Comparison of ENCODE assay signal across 8 cellular contexts in the genomic region with DNA sequence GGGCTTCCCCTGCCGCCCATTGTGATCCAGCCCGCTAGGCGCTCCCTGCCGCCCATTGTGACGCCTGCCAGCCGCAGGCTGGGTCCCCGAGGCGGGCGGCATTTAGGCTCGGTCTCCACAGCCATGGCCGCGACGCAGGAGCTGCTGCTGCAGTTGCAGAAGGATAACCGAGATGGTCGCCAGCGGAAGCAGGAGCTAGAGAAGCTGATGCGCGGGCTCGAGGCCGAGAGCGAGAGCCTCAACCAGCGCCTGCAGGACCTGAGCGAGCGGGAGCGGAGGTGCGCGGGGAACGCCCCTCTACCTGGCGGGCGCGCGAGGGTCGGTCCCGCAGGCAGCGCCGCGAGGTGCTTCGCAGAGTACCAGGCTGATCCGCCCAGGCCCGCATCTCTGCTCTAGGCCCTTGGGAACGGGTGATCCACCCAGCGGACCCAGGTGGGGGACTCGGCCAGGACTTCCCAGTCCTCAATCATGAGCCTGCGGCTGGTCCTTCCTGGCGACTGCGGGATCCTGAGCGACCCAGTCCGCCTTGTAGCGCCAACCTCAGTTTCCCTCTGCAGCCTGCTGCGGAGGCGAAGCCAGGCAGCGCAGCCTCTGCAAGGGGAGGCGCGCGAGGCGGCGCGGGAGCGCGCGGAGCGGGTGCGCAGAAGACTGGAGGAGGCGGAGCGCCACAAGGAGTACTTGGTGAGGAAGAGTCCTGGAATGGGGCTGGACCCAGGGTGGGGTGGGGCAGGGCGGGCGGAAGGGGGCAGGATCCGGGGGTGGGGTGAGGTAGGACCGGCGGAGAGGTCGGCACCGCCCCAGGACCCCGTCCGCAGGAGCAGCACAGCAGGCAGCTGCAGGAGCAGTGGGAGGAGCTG. TPM values are rescaled to one million over a fixed set of nuclear protein-coding genes. Genes with fewer than 3 reads are reported as not detected.
DNase-seq lines count a peak whose midpoint lies in the region; ATAC-seq and TF ChIP-seq lines count a peak whose summit lies in the region.
"Not testable (repeated sequence)": the region's sequence is repeated elsewhere in the genome, so short reads cannot be mapped to it uniquely, and the experiment has no call there.

TMEM191C (plus strand) TSS at position 51 of the 857 bp plus-strand sequence; CDS start at position 124, 73 bp downstream.

- H3K27ac ChIP-seq in neuronal stem cell (replicated peaks; ENCODE audit: low read length), result not testable (repeated sequence)
- peak within 1 kb of the TSS in 1 of 2 donors; percentile 55 for H3K27ac ChIP-seq in tibial artery

- not testable (repeated sequence) for H3K4ac ChIP-seq in neuronal stem cell (ENCODE audit: low read length)

- not testable (repeated sequence) for BruUV-seq in Calu3 (replicated peaks; lab: Mats Ljungman, UMichigan)

- POLR2A ChIA-PET in activated CD4-positive, alpha-beta memory T cell treated with anti-CD3 and anti-CD28 coated beads for 36 hours (lab: Charles Lee), result not testable (repeated sequence)

- H3K36me3 ChIP-seq in neuronal stem cell (replicated peaks in 1 of 2; ENCODE audit: control insufficient read depth in 2 of 2, insufficient read depth in 2 of 2, low read length in 2 of 2); tibial artery: not testable (repeated sequence)

- not testable (repeated sequence) for H2BK12ac ChIP-seq in neuronal stem cell (ENCODE audit: low read length)

- not testable (repeated sequence) for H3K18ac ChIP-seq in neuronal stem cell (ENCODE audit: low read length)

- H3K36me3 Mint-ChIP-seq in Calu3 (ENCODE audit: insufficient read depth, unreplicated experiment); activated CD4-positive, alpha-beta memory T cell treated with anti-CD3 and anti-CD28 coated beads for 36 hours; chondrocyte (ENCODE audit: low read depth): not testable (repeated sequence)

- H3K9ac ChIP-seq in neuronal stem cell (ENCODE audit: low read depth, low read length, poor library complexity), result not testable (repeated sequence)

- DNase-seq in Calu3; activated CD4-positive, alpha-beta memory T cell treated with anti-CD3 and anti-CD28 coated beads for 36 hours; chondrocyte (ENCODE audit: low spot score); left ventricle myocardium superior; neuronal stem cell (ENCODE audit: low spot score); tibial artery: not testable (repeated sequence)

- H3K4me2 ChIP-seq in neuronal stem cell (ENCODE audit: insufficient read depth, low read length, poor library complexity, severe bottlenecking), result peak within 1 kb of the TSS; percentile 11

- H3K4me1 ChIP-seq in neuronal stem cell (ENCODE audit: control insufficient read depth in 2 of 2, insufficient read depth in 1 of 2, low read depth in 1 of 2, low read length in 2 of 2); tibial artery: not testable (repeated sequence)

- H2AK5ac ChIP-seq in neuronal stem cell (ENCODE audit: low read depth, low read length), result not testable (repeated sequence)

- H2AFZ ChIP-seq in neuronal stem cell (ENCODE audit: low read length), result not testable (repeated sequence)

- H3K27me3 ChIP-seq in neuronal stem cell (ENCODE audit: control insufficient read depth in 3 of 3, insufficient read depth in 3 of 3, low read depth in 1 of 3, low read length in 3 of 3); tibial artery: not testable (repeated sequence)

- intact Hi-C loops in Calu3 (cut with micrococcal nuclease; ENCODE audit: unreplicated experiment); activated CD4-positive, alpha-beta memory T cell treated with anti-CD3 and anti-CD28 coated beads for 36 hours (cut with micrococcal nuclease); left ventricle myocardium superior (cut with micrococcal nuclease); tibial artery (cut with DNase I; ENCODE audit: low total_unique reads): not testable (repeated sequence)

- not testable (repeated sequence) for H3K14ac ChIP-seq in neuronal stem cell (ENCODE audit: low read length)

- ATAC-seq in GM21737 (IDR thresholded peaks at IDR 0.05; ENCODE audit: unreplicated experiment) (peak; percentile 36), HG03469 (IDR thresholded peaks at IDR 0.05; ENCODE audit: unreplicated experiment) (peak; percentile 5), left ventricle myocardium superior (peak; percentile 13)

- CTCF ChIA-PET in Calu3 (lab: Charles Lee); activated CD4-positive, alpha-beta memory T cell treated with anti-CD3 and anti-CD28 coated beads for 36 hours (lab: Charles Lee): not testable (repeated sequence)

- peak within 1 kb of the TSS; percentile 70 for H3K4me3 Mint-ChIP-seq in Calu3 (ENCODE audit: low read depth, unreplicated experiment)
- H3K4me3 Mint-ChIP-seq in activated CD4-positive, alpha-beta memory T cell treated with anti-CD3 and anti-CD28 coated beads for 36 hours, result peak within 1 kb of the TSS; percentile 79
- peak within 1 kb of the TSS; percentile 80 for H3K4me3 Mint-ChIP-seq in chondrocyte (ENCODE audit: unreplicated experiment)

- H4K91ac ChIP-seq in neuronal stem cell (ENCODE audit: low read depth, low read length, poor library complexity), result not testable (repeated sequence)

- H3K79me1 ChIP-seq in neuronal stem cell (ENCODE audit: low read depth, low read length), result not testable (repeated sequence)

- not testable (repeated sequence) for H2BK15ac ChIP-seq in neuronal stem cell (ENCODE audit: low read length)

- not testable (repeated sequence) for TF ChIP-seq CTCF in Calu3 (IDR thresholded peaks at IDR 0.05; ENCODE audit: unreplicated experiment); chondrocyte (IDR thresholded peaks at IDR 0.05); tibial artery (IDR thresholded peaks at IDR 0.05)

- WGBS in neuronal stem cell (ENCODE audit: extremely low coverage in 2 of 2, insufficient read length in 2 of 2, insufficient replicate concordance in 1 of 2), 2 donors, result no CpG with 5 or more reads among the region's 74 CpGs

- not testable (repeated sequence) for H3K4me1 Mint-ChIP-seq in Calu3 (ENCODE audit: low read depth, unreplicated experiment); activated CD4-positive, alpha-beta memory T cell treated with anti-CD3 and anti-CD28 coated beads for 36 hours (ENCODE audit: low read depth); chondrocyte (ENCODE audit: low read depth)

- H2BK5ac ChIP-seq in neuronal stem cell (ENCODE audit: low read length), result not testable (repeated sequence)

- H3K27ac Mint-ChIP-seq in Calu3 (ENCODE audit: unreplicated experiment), result peak within 1 kb of the TSS; percentile 45
- H3K27ac Mint-ChIP-seq in activated CD4-positive, alpha-beta memory T cell treated with anti-CD3 and anti-CD28 coated beads for 36 hours, result peak within 1 kb of the TSS; percentile 82
- H3K27ac Mint-ChIP-seq in chondrocyte (ENCODE audit: unreplicated experiment), result peak within 1 kb of the TSS; percentile 81

- H3K9me3 Mint-ChIP-seq in Calu3 (ENCODE audit: low read depth, unreplicated experiment); activated CD4-positive, alpha-beta memory T cell treated with anti-CD3 and anti-CD28 coated beads for 36 hours; chondrocyte (ENCODE audit: low read depth): not testable (repeated sequence)

- H3K4me3 ChIP-seq in neuronal stem cell (ENCODE audit: low read length in 2 of 2) (peak within 1 kb of the TSS in 1 of 2 donors; percentile 72), tibial artery (peak within 1 kb of the TSS; percentile 51 to 55)

- H4K8ac ChIP-seq in neuronal stem cell (ENCODE audit: low read depth, low read length), result not testable (repeated sequence)

- H3K23ac ChIP-seq in neuronal stem cell (ENCODE audit: low read depth, low read length, poor library complexity), result not testable (repeated sequence)

- H2BK120ac ChIP-seq in neuronal stem cell (ENCODE audit: low read depth, low read length), result not testable (repeated sequence)

- H3K9me3 ChIP-seq in neuronal stem cell (replicated peaks in 1 of 2; ENCODE audit: control insufficient read depth in 2 of 2, insufficient read depth in 1 of 2, low read depth in 1 of 2, low read length in 2 of 2); tibial artery: not testable (repeated sequence)

- H3K27me3 Mint-ChIP-seq in Calu3 (ENCODE audit: unreplicated experiment); activated CD4-positive, alpha-beta memory T cell treated with anti-CD3 and anti-CD28 coated beads for 36 hours; chondrocyte (ENCODE audit: low read depth): not testable (repeated sequence)

RNA-seq across cellular contexts. Expression of gene TMEM191C, which starts in this region (rescaled TPM):
- total RNA-seq in Calu3 (2022) (2.2 and 2.6 TPM in 2 replicates), chondrocyte (0.49 to 1.7 TPM (median 1.5 TPM) in 3 replicates), left ventricle myocardium superior (0.74 TPM)
- total RNA-seq in activated CD4-positive, alpha-beta memory T cell treated with anti-CD3 and anti-CD28 coated beads for 36 hours, result 1 to 10 TPM in 1 of 2 experiments, under 1 TPM in 1; 0.78 to 1.4 TPM
- polyA plus RNA-seq in neuronal stem cell (2013, experiment 1 of 2), result 0.98 TPM
- 1.1 TPM for polyA plus RNA-seq in neuronal stem cell (2013, experiment 2 of 2)

Comparison
In these comparisons a context has a peak if more than half of its experiments do, and no peak if none do; other contexts are left out.
1. Peak in ATAC-seq in left ventricle myocardium superior; RNA of the gene not detected or under 1 TPM.